Comparison of ENCODE assay signal across 26 cellular contexts in the genomic region with DNA sequence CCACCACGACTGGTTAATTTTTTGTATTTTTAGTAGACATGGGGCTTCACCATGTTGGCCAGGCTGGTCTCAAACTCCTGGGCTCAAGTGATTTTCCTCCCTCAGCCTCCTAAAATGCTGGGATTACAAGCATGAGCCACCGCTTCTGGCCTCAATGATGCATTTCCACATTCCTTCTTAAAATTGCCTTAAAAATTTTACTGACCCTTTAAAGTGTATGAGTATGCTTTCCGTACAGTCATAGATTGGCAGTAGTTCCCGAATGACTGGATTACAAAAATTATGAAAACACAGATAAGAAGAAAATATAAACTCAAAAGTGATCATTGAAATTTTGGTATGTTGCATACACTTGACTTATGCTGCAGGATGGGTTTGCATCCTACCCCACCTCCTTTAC. TPM values are rescaled to one million over a fixed set of nuclear protein-coding genes. Genes with fewer than 3 reads are reported as not detected.
DNase-seq lines count a peak whose midpoint lies in the region; ATAC-seq and TF ChIP-seq lines count a peak whose summit lies in the region.
"Had no signal": no experiment of that assay in that cellular context is flagged by ENCODE, and none has a peak within 500 bp of the region (broad histone marks: within the 10 kb centered on the region; RNA-seq: fewer than 3 reads in every experiment).

No MANE protein-coding gene starts in this region.

- no CpG with 5 or more reads among the region's 4 CpGs for WGBS in IMR-90 (ENCODE audit: extremely low coverage in 2 of 2, insufficient read length in 1 of 2), 2 experiments

- no TSS peak for BruUV-seq in IMR-90 (replicated peaks; lab: Mats Ljungman, UMichigan)

- H2BK5ac ChIP-seq in IMR-90 (ENCODE audit: low read depth, low read length, poor library complexity, severe bottlenecking): peak overlapping the region; percentile 89

- peak overlapping the region; percentile 85; the same call in 2 of the 3 replicates for H2BK15ac ChIP-seq in IMR-90 (ENCODE audit: low read depth, low read length)

- peak overlapping the region; percentile 73 for H3K27ac ChIP-seq in IMR-90 (ENCODE audit: insufficient read depth, low read length)
- H3K27ac ChIP-seq: gastrocnemius medialis, neural progenitor cell, prostate gland, WERI-Rb-1 had no signal

- TF ChIP-seq RAD21 in IMR-90 (IDR thresholded peaks at IDR 0.05; ENCODE audit: low read length): no peak

- peaks cover 30% of the 10 kb centered on the region for H3K4me1 Mint-ChIP-seq in CD14-positive monocyte
- H3K4me1 Mint-ChIP-seq: brain had no signal

- H2AFZ ChIP-seq in IMR-90 (replicated peaks; ENCODE audit: low read length, poor library complexity): peak overlapping the region; percentile 46
- H2AFZ ChIP-seq: neural progenitor cell had no signal

- POLR2A ChIA-PET in IMR-90 (lab: Charles Lee; ENCODE audit: unreplicated experiment): no interaction called here

- DNase-seq in AG10803 (ENCODE audit: low read depth): peak; percentile 67
- DNase-seq in IMR-90: peak; percentile 91
- DNase-seq in cardiac fibroblast (ENCODE audit: low read depth in 2 of 2): peak; percentile 76 to 90
- peak; percentile 58 for DNase-seq in hepatic stellate cell (ENCODE audit: low spot score)
- no peak for DNase-seq in CD14-positive monocyte (ENCODE audit: low spot score)
- DNase-seq in mucosa of gallbladder (ENCODE audit: low spot score): no peak
- DNase-seq in HuH-7.5 (ENCODE audit: low spot score): no peak
- DNase-seq: activated CD8-positive, alpha-beta memory T cell treated with anti-CD3 and anti-CD28 coated beads, Interleukin-2, amount 50 U/mL, for 48 hours; activated effector memory CD4-positive, alpha-beta T cell treated with Interleukin-2 at 50 U/mL for 16 hours; activated naive CD8-positive, alpha-beta T cell treated with anti-CD3 and anti-CD28 coated beads, Interleukin-2, amount 10 ng/mL, durations not matched to agents 7 days and 5 days; CD8-positive, alpha-beta memory T cell; gastrocnemius medialis; islet precursor cell; mucosa of descending colon; NCI-H1417; NCI-H510A treated with DMSO at 0.1 percent for 48 hours; NK-92 treated with Interleukin-12 subunit alpha and Interleukin-12 subunit beta, amount 100 ng/mL, for 24 hours; WERI-Rb-1 had no signal

- H3K9me3 Mint-ChIP-seq in CD14-positive monocyte: peaks cover 0 to 5% (median 2%) of the 10 kb centered on the region in 7 donors
- H3K9me3 Mint-ChIP-seq: CD8-positive, alpha-beta memory T cell; neural progenitor cell had no signal

- no peaks in the 10 kb centered on the region for H3K36me3 ChIP-seq in IMR-90 (ENCODE audit: control insufficient read depth, insufficient read depth, low read length)
- H3K36me3 ChIP-seq: gastrocnemius medialis, neural progenitor cell, prostate gland, WERI-Rb-1 had no signal

- H2BK20ac ChIP-seq in IMR-90 (ENCODE audit: low read depth, low read length): peak overlapping the region; percentile 94

- no peak for TF ChIP-seq POLR2A in IMR-90 (IDR thresholded peaks at IDR 0.05; ENCODE audit: low read depth, low read length)

- H3K4ac ChIP-seq in IMR-90 (ENCODE audit: low read depth, low read length): peak overlapping the region; percentile 94

- H3K4me3 Mint-ChIP-seq in CD14-positive monocyte: no peak overlapping the region
- H3K4me3 Mint-ChIP-seq: activated naive CD8-positive, alpha-beta T cell treated with anti-CD3 and anti-CD28 coated beads, Interleukin-2, amount 10 ng/mL, durations not matched to agents 7 days and 5 days; brain; CD8-positive, alpha-beta memory T cell; neural progenitor cell; T-helper 1 cell treated with Interleukin-12 subunit alpha and Interleukin-12 subunit beta and Interleukin-4 antibody, amounts not matched to agents 30 μg/mL and 1 μg/mL, for 36 hours had no signal

- dilution Hi-C loops in IMR-90 (cut with HindIII; ENCODE audit: low sequenced_read_pairs, unreplicated experiment): no loop called here

- H3K4me3 ChIP-seq in AG10803 (ENCODE audit: low read length) (no peak overlapping the region), IMR-90 (ENCODE audit: insufficient read depth, low read depth, low read length) (no peak overlapping the region), cardiac fibroblast (replicated peaks in 1 of 2; ENCODE audit: low read depth in 2 of 2, low read length in 2 of 2) (no peak overlapping the region)
- H3K4me3 ChIP-seq: gastrocnemius medialis, mucosa of descending colon, neural progenitor cell, prostate gland had no signal

- H3K18ac ChIP-seq in IMR-90 (ENCODE audit: low read depth, low read length): peak overlapping the region; percentile 59

- H3K9ac ChIP-seq in IMR-90 (ENCODE audit: low read depth, low read length): no peak overlapping the region; the same call in 1 of the 2 replicates
- H3K9ac ChIP-seq: neural progenitor cell had no signal

- H3K23ac ChIP-seq in IMR-90 (ENCODE audit: low read depth, low read length): peak overlapping the region; percentile 89; the same call in 1 of the 2 replicates

- TF ChIP-seq CTCF in AG10803 (conservative IDR thresholded peaks at IDR 0.05; ENCODE audit: low read length) (no peak), IMR-90 (conservative IDR thresholded peaks at IDR 0.05; ENCODE audit: low read depth, low read length) (no peak), cardiac fibroblast (IDR thresholded peaks at IDR 0.05; ENCODE audit: low read depth, low read length) (no peak), CD14-positive monocyte (IDR thresholded peaks at IDR 0.05) (no peak)

- CTCF ChIA-PET in IMR-90 (lab: Yijun Ruan, JAX): no interaction called here

- H3K4me1 ChIP-seq in IMR-90 (ENCODE audit: control insufficient read depth, insufficient read depth, low read length): peaks cover 14% of the 10 kb centered on the region
- H3K4me1 ChIP-seq: gastrocnemius medialis, neural progenitor cell, prostate gland had no signal

- no peaks in the 10 kb centered on the region for H3K9me3 ChIP-seq in IMR-90 (ENCODE audit: control insufficient read depth, insufficient read depth, low read length)
- H3K9me3 ChIP-seq: gastrocnemius medialis, mucosa of descending colon, prostate gland had no signal

- peak overlapping the region; percentile 87 for H3K14ac ChIP-seq in IMR-90 (replicated peaks; ENCODE audit: low read depth, low read length)

- peak overlapping the region; percentile 90 for H4K91ac ChIP-seq in IMR-90 (ENCODE audit: insufficient read depth, low read depth, low read length)

- H4K20me1 ChIP-seq in IMR-90 (ENCODE audit: insufficient read depth, low read length): no peaks in the 10 kb centered on the region

- H3K27me3 Mint-ChIP-seq in CD14-positive monocyte (ENCODE audit: low read depth in 3 of 3): peaks cover 0 to 2% (median 2%) of the 10 kb centered on the region in 3 donors
- H3K27me3 Mint-ChIP-seq: activated naive CD8-positive, alpha-beta T cell treated with anti-CD3 and anti-CD28 coated beads, Interleukin-2, amount 10 ng/mL, durations not matched to agents 7 days and 5 days; brain had no signal

- peak overlapping the region; percentile 66 for H4K5ac ChIP-seq in IMR-90 (ENCODE audit: low read depth, low read length)

- 0 out of 4 replicates have a peak, but pooled peaks cover 0 to 7% of the 10 kb centered on the region in 2 experiments for H3K79me1 ChIP-seq in IMR-90 (ENCODE audit: low read depth in 1 of 2, low read length in 2 of 2)

- H2AK9ac ChIP-seq in IMR-90 (replicated peaks; ENCODE audit: low read depth, low read length, poor library complexity): peak overlapping the region; percentile 62

- no peaks in the 10 kb centered on the region for H3K27me3 ChIP-seq in IMR-90 (ENCODE audit: control insufficient read depth, insufficient read depth, low read length)
- H3K27me3 ChIP-seq: gastrocnemius medialis, neural progenitor cell had no signal

- H3K9me1 ChIP-seq in IMR-90 (ENCODE audit: insufficient read depth, low read length): peaks cover 15% of the 10 kb centered on the region

- no peak overlapping the region for H3K27ac Mint-ChIP-seq in CD14-positive monocyte
- H3K27ac Mint-ChIP-seq: activated naive CD8-positive, alpha-beta T cell treated with anti-CD3 and anti-CD28 coated beads, Interleukin-2, amount 10 ng/mL, durations not matched to agents 7 days and 5 days; brain; CD8-positive, alpha-beta memory T cell; neural progenitor cell; T-helper 1 cell treated with Interleukin-12 subunit alpha and Interleukin-12 subunit beta and Interleukin-4 antibody, amounts not matched to agents 30 μg/mL and 1 μg/mL, for 36 hours had no signal

- peak overlapping the region; percentile 36; the same call in 1 of the 2 replicates for H3K56ac ChIP-seq in IMR-90 (ENCODE audit: extremely low read depth, insufficient read depth, low read length)

- H2BK120ac ChIP-seq in IMR-90 (ENCODE audit: low read depth, low read length): peak overlapping the region; percentile 93

- H3K4me2 ChIP-seq in IMR-90 (ENCODE audit: low read depth, low read length): no peak overlapping the region
- H3K4me2 ChIP-seq: neural progenitor cell had no signal

- intact Hi-C loops in IMR-90 (cut with micrococcal nuclease): loop anchor here (10.0 kb wide), 1 partner anchor 491 kb away; a partner anchor contains a TSS
- intact Hi-C loops in CD14-positive monocyte (cut with micrococcal nuclease): loop anchor here in 1 of 2 donors (10.0 kb wide), 1 partner anchor 271 kb away; no protein-coding TSS in a partner anchor

- no peaks in the 10 kb centered on the region for H3K36me3 Mint-ChIP-seq in CD14-positive monocyte
- H3K36me3 Mint-ChIP-seq: brain; CD8-positive, alpha-beta memory T cell; neural progenitor cell had no signal

- peak overlapping the region; percentile 60 to 85 for H4K8ac ChIP-seq in IMR-90 (ENCODE audit: low read depth in 2 of 2, low read length in 2 of 2)

- in situ Hi-C loops in IMR-90 (cut with MboI; ENCODE audit: low sequenced_read_pairs): no loop called here

- H2AK5ac ChIP-seq in IMR-90 (ENCODE audit: low read depth, low read length): peak overlapping the region; percentile 92

- ATAC-seq in IMR-90 (ENCODE audit: low read depth) (peak; percentile 63), GM18511 (IDR thresholded peaks at IDR 0.05; ENCODE audit: unreplicated experiment) (no peak)
- ATAC-seq: gastrocnemius medialis, HepG2, mucosa of descending colon, Panc1 had no signal

TF ChIP-seq in IMR-90, 13 proteins besides CTCF, POLR2A, EP300 and RAD21 (continues in another document):
- TF ChIP-seq RFX5 (IDR thresholded peaks at IDR 0.05; ENCODE audit: low read depth, low read length) (no peak), FOS (IDR thresholded peaks at IDR 0.05; ENCODE audit: low read depth, low read length) (peak; percentile 44; the same call in 1 of the 2 replicates), MAZ (IDR thresholded peaks at IDR 0.05; ENCODE audit: borderline replicate concordance, low read depth, low read length) (no peak), MAFK (IDR thresholded peaks at IDR 0.05; ENCODE audit: low read depth, low read length) (0 out of 2 replicates have a peak, but pooled peaks have one; percentile 9)

RNA-seq across cellular contexts. Expression of a gene that starts 27.0 kb away (rescaled TPM):
- total RNA-seq in IMR-90 (2012; rRNA removed) (0.28 TPM in 1 of 2 replicates, not detected in the other), mucosa of gallbladder (0.20 TPM)
- polyA plus RNA-seq in IMR-90 (2012; rRNA removed) (not detected in 2 replicates), CD14-positive monocyte (under 1 TPM; 0.20 to 0.28 TPM)
- polyA plus RNA-seq in IMR-90 (2012; cell fraction: cytosol; rRNA removed): 0.13 TPM in 1 of 2 replicates, not detected in the other
- polyA plus RNA-seq in IMR-90 (2012; cell fraction: nucleus; rRNA removed; ENCODE audit: low replicate concordance): not detected in 2 replicates
- total RNA-seq: CD8-positive, alpha-beta memory T cell; gastrocnemius medialis; SK-MEL-5 had no signal
- polyA plus RNA-seq: CD8-positive, alpha-beta memory T cell had no signal

Comparison
In these comparisons a context has a peak if more than half of its experiments do, and no peak if none do; other contexts are left out.
1. DNase-seq: peak in AG10803 (single experiment), IMR-90 (single experiment), cardiac fibroblast (2 of 2) and hepatic stellate cell (single experiment); none in CD14-positive monocyte (single experiment), mucosa of gallbladder (single experiment) and HuH-7.5 (single experiment).